In genomic region chr6:28258877-28259777, GRCh38 we compare ENCODE assay signal across 8 cellular contexts. TPM values are rescaled to one million over a fixed set of nuclear protein-coding genes. Genes with fewer than 3 reads are reported as not detected.
DNase-seq lines count a peak whose midpoint lies in the region; ATAC-seq and TF ChIP-seq lines count a peak whose summit lies in the region.

NKAPL (plus strand) TSS chr6:28259297; CDS start chr6:28259372, 75 bp downstream.

- TF ChIP-seq CTCF in fibroblast of mammary gland (conservative IDR thresholded peaks at IDR 0.05; ENCODE audit: control insufficient read depth, insufficient read depth, low read depth, low read length) = no peak
- TF ChIP-seq CTCF in testis (IDR thresholded peaks at IDR 0.05) = no peak
- TF ChIP-seq CTCF in PC-3 (conservative IDR thresholded peaks at IDR 0.05; ENCODE audit: low read depth, low read length) = no peak

- BruUV-seq in PC-3 (replicated peaks; lab: Mats Ljungman, UMichigan) = no TSS peak

- H3K4me1 Mint-ChIP-seq in activated T-cell treated with anti-CD3 and anti-CD28 coated beads, Interleukin-2, amount 50 U/mL, for 4 hours (ENCODE audit: low read depth) = peaks cover 5% of the 10 kb centered on the region

- no peaks in the 10 kb centered on the region for H3K9me3 Mint-ChIP-seq in activated T-cell treated with anti-CD3 and anti-CD28 coated beads, Interleukin-2, amount 50 U/mL, for 4 hours

- no peak within 1 kb of the TSS for H2AFZ ChIP-seq in PC-3 (ENCODE audit: low read length)

- no peak within 1 kb of the TSS for H3K4me2 ChIP-seq in PC-3 (ENCODE audit: low read length)

- no peak within 1 kb of the TSS for H3K9ac ChIP-seq in PC-3 (ENCODE audit: low read length)

- peak within 1 kb of the TSS; percentile 50 for H3K4me3 Mint-ChIP-seq in activated T-cell treated with anti-CD3 and anti-CD28 coated beads, Interleukin-2, amount 50 U/mL, for 4 hours

- H3K79me2 ChIP-seq in PC-3 (ENCODE audit: low read length) = no peaks in the 10 kb centered on the region

- H3K27ac ChIP-seq in testis = peak within 1 kb of the TSS; percentile 41 to 55
- no peak within 1 kb of the TSS for H3K27ac ChIP-seq in PC-3 (ENCODE audit: low read length)

- H3K9me3 ChIP-seq in testis = no peaks in the 10 kb centered on the region
- H3K9me3 ChIP-seq in PC-3 (ENCODE audit: low read length) = no peaks in the 10 kb centered on the region

- peaks cover 2% of the 10 kb centered on the region for H3K36me3 Mint-ChIP-seq in activated T-cell treated with anti-CD3 and anti-CD28 coated beads, Interleukin-2, amount 50 U/mL, for 4 hours (ENCODE audit: insufficient read depth)

- no peaks in the 10 kb centered on the region for H4K20me1 ChIP-seq in PC-3 (ENCODE audit: low read length)

- H3K4me1 ChIP-seq in testis (peaks cover 5% of the 10 kb centered on the region), PC-3 (ENCODE audit: insufficient read depth, low read length) (no peaks in the 10 kb centered on the region)

- intact Hi-C loops in testis (cut with DNase I; ENCODE audit: low total_unique reads) = no loop called here
- intact Hi-C loops in PC-3 (cut with micrococcal nuclease) = no loop called here

- H3K27me3 ChIP-seq in testis = no peaks in the 10 kb centered on the region
- H3K27me3 ChIP-seq in PC-3 (ENCODE audit: low read length) = no peaks in the 10 kb centered on the region

- no peaks in the 10 kb centered on the region for H3K9me2 ChIP-seq in PC-3 (replicated peaks; ENCODE audit: low read length)

- peaks cover 17% of the 10 kb centered on the region for H3K27me3 Mint-ChIP-seq in activated T-cell treated with anti-CD3 and anti-CD28 coated beads, Interleukin-2, amount 50 U/mL, for 4 hours (ENCODE audit: low read depth)

- DNase-seq in GM03348 (ENCODE audit: low spot score) (peak; percentile 66), fibroblast of mammary gland (ENCODE audit: low read depth) (peak; percentile 80), occipital lobe (lab: John Stamatoyannopoulos, UW) (peak; percentile 53), testis (peak; percentile 88), PC-3 (no peak)
- DNase-seq in activated T-cell treated with anti-CD3 and anti-CD28 coated beads, Interleukin-2, amount 50 U/mL, for 4 hours = peak; percentile 58

- TF ChIP-seq POLR2A in testis (IDR thresholded peaks at IDR 0.05) = no peak

- no peaks in the 10 kb centered on the region for H3F3A ChIP-seq in PC-3 (ENCODE audit: low read length, unreplicated experiment)

- POLR2A ChIA-PET in PC-3 (lab: Charles Lee; ENCODE audit: unreplicated experiment) = no interaction called here

- ATAC-seq in activated T-cell treated with anti-CD3 and anti-CD28 coated beads, Interleukin-2, amount 50 U/mL, for 4 hours = peak; percentile 58 to 66
- ATAC-seq in HG03457 (IDR thresholded peaks at IDR 0.05; ENCODE audit: unreplicated experiment) (no peak), GM18873 (IDR thresholded peaks at IDR 0.05; ENCODE audit: low FRiP score, unreplicated experiment) (no peak), PC-3 (no peak)

- 9 to 20% methylated on average over 45 to 58 of the region's 58 CpGs for WGBS in testis, 2 donors

- no peaks in the 10 kb centered on the region for H3K36me3 ChIP-seq in testis (ENCODE audit: low read depth, missing control alignments)
- no peaks in the 10 kb centered on the region for H3K36me3 ChIP-seq in PC-3 (ENCODE audit: low read depth, low read length)

- CTCF ChIA-PET in PC-3 (lab: Charles Lee) = no interaction called here

- H3K4me3 ChIP-seq in fibroblast of mammary gland (ENCODE audit: control insufficient read depth, low read depth, low read length) = peak within 1 kb of the TSS; percentile 40
- H3K4me3 ChIP-seq in testis = peak within 1 kb of the TSS; percentile 54 to 63
- H3K4me3 ChIP-seq in PC-3 (ENCODE audit: low read length) = no peak within 1 kb of the TSS

RNA-seq across cellular contexts. Expression of gene NKAPL, which starts in this region (rescaled TPM):
- under 1 TPM; 0.16 to 0.35 (median 0.32) TPM for total RNA-seq in activated T-cell treated with anti-CD3 and anti-CD28 coated beads, Interleukin-2, amount 50 U/mL, for 4 hours
- total RNA-seq in occipital lobe (4.1 TPM), testis (10 to 100 TPM; 19.1 to 30.1 TPM), PC-3 (2014; rRNA removed) (not detected in 2 replicates)
- polyA plus RNA-seq in testis (ENCODE audit: insufficient read depth, low read depth, low replicate concordance) = 27.2 TPM

Comparison
In these comparisons a context has a peak if more than half of its experiments do, and no peak if none do; other contexts are left out.
1. Peak in DNase-seq and ATAC-seq in activated T-cell treated with anti-CD3 and anti-CD28 coated beads, Interleukin-2, amount 50 U/mL, for 4 hours; RNA of the gene not detected or under 1 TPM.